ENCODE assay signal across 12 cellular contexts in genomic region chr6:90144396-90144795, GRCh38.
DNase-seq lines count a peak whose midpoint lies in the region; ATAC-seq and TF ChIP-seq lines count a peak whose summit lies in the region.
"Had no signal": no experiment of that assay in that cellular context is flagged by ENCODE, and none has a peak within 500 bp of the region (broad histone marks: within the 10 kb centered on the region; RNA-seq: fewer than 3 reads in every experiment).

No MANE protein-coding gene starts in this region.

- DNase-seq in activated CD4-positive, alpha-beta T cell treated with anti-CD3 and anti-CD28 coated beads, Interleukin-2, amount 10 ng/mL, durations not matched to agents 24 days and 14 days: no peak
- DNase-seq in activated CD4-positive, alpha-beta T cell treated with anti-CD3 and anti-CD28 coated beads for 4 hours: no peak
- peak; percentile 22 to 61 (median 37) for DNase-seq in stimulated activated CD4-positive, alpha-beta T cell treated with anti-CD3 and anti-CD28 coated beads, TNF-alpha, amount 100 ng/mL, for 24 hours (ENCODE audit: low read depth in 3 of 3)
- DNase-seq in NCI-H2227 treated with DMSO at 0.1 percent for 48 hours (lab: John Stamatoyannopoulos, UW) (no peak), Calu3 (no peak)
- DNase-seq: EL, endodermal cell, IMR-90, NCI-H2081 treated with DMSO at 0.1 percent for 48 hours had no signal

- H3K4me1 Mint-ChIP-seq in activated CD4-positive, alpha-beta T cell treated with anti-CD3 and anti-CD28 coated beads, Interleukin-2, amount 10 ng/mL, durations not matched to agents 24 days and 14 days: peaks cover 54% of the 10 kb centered on the region
- H3K4me1 Mint-ChIP-seq in activated naive CD8-positive, alpha-beta T cell (ENCODE audit: low read depth): peaks cover 87% of the 10 kb centered on the region
- H3K4me1 Mint-ChIP-seq in Calu3 (ENCODE audit: low read depth, unreplicated experiment): no peaks in the 10 kb centered on the region

- H3K4me3 Mint-ChIP-seq in activated CD4-positive, alpha-beta T cell treated with anti-CD3 and anti-CD28 coated beads, Interleukin-2, amount 10 ng/mL, durations not matched to agents 24 days and 14 days: peak overlapping the region; percentile 59
- H3K4me3 Mint-ChIP-seq in activated naive CD8-positive, alpha-beta T cell: peak overlapping the region; percentile 71
- H3K4me3 Mint-ChIP-seq in Calu3 (ENCODE audit: low read depth, unreplicated experiment): no peak overlapping the region
- H3K4me3 Mint-ChIP-seq: endodermal cell had no signal

- peak overlapping the region; percentile 92 for H3K27ac Mint-ChIP-seq in activated CD4-positive, alpha-beta T cell treated with anti-CD3 and anti-CD28 coated beads, Interleukin-2, amount 10 ng/mL, durations not matched to agents 24 days and 14 days
- peak overlapping the region; percentile 98 for H3K27ac Mint-ChIP-seq in activated naive CD8-positive, alpha-beta T cell
- H3K27ac Mint-ChIP-seq in Calu3 (ENCODE audit: unreplicated experiment): no peak overlapping the region
- H3K27ac Mint-ChIP-seq: endodermal cell had no signal

- ATAC-seq in HG02885 (IDR thresholded peaks at IDR 0.05; ENCODE audit: poor library complexity, unreplicated experiment) (peak; percentile 69), HG03571 (IDR thresholded peaks at IDR 0.05; ENCODE audit: unreplicated experiment) (no peak)

- no TSS peak for BruUV-seq in Calu3 (replicated peaks; lab: Mats Ljungman, UMichigan)

- H3K9me3 Mint-ChIP-seq in activated CD4-positive, alpha-beta T cell treated with anti-CD3 and anti-CD28 coated beads, Interleukin-2, amount 10 ng/mL, durations not matched to agents 24 days and 14 days: no peaks in the 10 kb centered on the region
- H3K9me3 Mint-ChIP-seq in activated naive CD8-positive, alpha-beta T cell (ENCODE audit: low read depth): no peaks in the 10 kb centered on the region
- no peaks in the 10 kb centered on the region for H3K9me3 Mint-ChIP-seq in Calu3 (ENCODE audit: low read depth, unreplicated experiment)
- H3K9me3 Mint-ChIP-seq: endodermal cell had no signal

- intact Hi-C loops in activated CD4-positive, alpha-beta T cell treated with anti-CD3 and anti-CD28 coated beads, Interleukin-2, amount 10 ng/mL, durations not matched to agents 24 days and 14 days (cut with micrococcal nuclease): loop anchor here (1.0 kb wide), 1 partner anchor 36 kb away; no protein-coding TSS in a partner anchor
- intact Hi-C loops in Calu3 (cut with micrococcal nuclease; ENCODE audit: unreplicated experiment): no loop called here

- TF ChIP-seq CTCF in Calu3 (IDR thresholded peaks at IDR 0.05; ENCODE audit: unreplicated experiment): no peak

- no peaks in the 10 kb centered on the region for H3K27me3 Mint-ChIP-seq in activated CD4-positive, alpha-beta T cell treated with anti-CD3 and anti-CD28 coated beads, Interleukin-2, amount 10 ng/mL, durations not matched to agents 24 days and 14 days
- H3K27me3 Mint-ChIP-seq in activated naive CD8-positive, alpha-beta T cell: no peaks in the 10 kb centered on the region
- no peaks in the 10 kb centered on the region for H3K27me3 Mint-ChIP-seq in Calu3 (ENCODE audit: unreplicated experiment)

- CTCF ChIA-PET in Calu3 (lab: Charles Lee): no interaction called here

- H3K36me3 Mint-ChIP-seq in activated CD4-positive, alpha-beta T cell treated with anti-CD3 and anti-CD28 coated beads, Interleukin-2, amount 10 ng/mL, durations not matched to agents 24 days and 14 days (ENCODE audit: low read depth): peaks cover 23% of the 10 kb centered on the region
- peaks cover 36% of the 10 kb centered on the region for H3K36me3 Mint-ChIP-seq in activated naive CD8-positive, alpha-beta T cell
- no peaks in the 10 kb centered on the region for H3K36me3 Mint-ChIP-seq in Calu3 (ENCODE audit: insufficient read depth, unreplicated experiment)

Comparison
In these comparisons a context has a peak if more than half of its experiments do, and no peak if none do; other contexts are left out.
1. DNase-seq: peak in stimulated activated CD4-positive, alpha-beta T cell treated with anti-CD3 and anti-CD28 coated beads, TNF-alpha, amount 100 ng/mL, for 24 hours (3 of 3); none in activated CD4-positive, alpha-beta T cell treated with anti-CD3 and anti-CD28 coated beads, Interleukin-2, amount 10 ng/mL, durations not matched to agents 24 days and 14 days (single experiment), activated CD4-positive, alpha-beta T cell treated with anti-CD3 and anti-CD28 coated beads for 4 hours (0 of 2), NCI-H2227 treated with DMSO at 0.1 percent for 48 hours (single experiment) and Calu3 (single experiment).